ENCODE assay signal across 22 cellular contexts in genomic region chr5:158283341-158283740, GRCh38.
"Had no signal": no experiment of that assay in that cellular context is flagged by ENCODE, and none has a peak within 500 bp of the region (broad histone marks: within the 10 kb centered on the region; RNA-seq: fewer than 3 reads in every experiment).

No MANE protein-coding gene starts in this region.

- H2AFZ ChIP-seq: neural progenitor cell had no signal

- H3K27ac Mint-ChIP-seq: effector memory CD8-positive, alpha-beta T cell; immature natural killer cell; memory B cell; natural killer cell treated with Interleukin-12 subunit alpha and Interleukin-12 subunit beta and Interleukin-15 and Interleukin-18, amount 100 ng/mL, for 72 hours; neural progenitor cell; stimulated activated memory B cell treated with anti-CD40 and anti-IgM and Interleukin-4, amounts not matched to agents 10 μg/mL and 1 μg/mL and 100 μg/mL, for 72 hours; type B pancreatic cell had no signal

- H3K4me3 Mint-ChIP-seq: effector memory CD8-positive, alpha-beta T cell; immature natural killer cell; memory B cell; natural killer cell treated with Interleukin-12 subunit alpha and Interleukin-12 subunit beta and Interleukin-15 and Interleukin-18, amount 100 ng/mL, for 72 hours; neural progenitor cell; stimulated activated memory B cell treated with anti-CD40 and anti-IgM and Interleukin-4, amounts not matched to agents 10 μg/mL and 1 μg/mL and 100 μg/mL, for 72 hours; type B pancreatic cell had no signal

- H3K4me3 ChIP-seq: esophagus squamous epithelium, lung, neural progenitor cell, prostate gland, right atrium auricular region, sigmoid colon, testis, tibial artery had no signal

- H3K27me3 ChIP-seq: esophagus squamous epithelium, neural progenitor cell, right atrium auricular region, sigmoid colon, testis, tibial artery had no signal

- DNase-seq: cortex of kidney; effector memory CD8-positive, alpha-beta T cell; erythroblast; esophagus squamous epithelium; hypothalamus; immature natural killer cell; islet precursor cell; sigmoid colon; stimulated activated CD4-positive, alpha-beta T cell treated with anti-CD3 and anti-CD28 coated beads, Interleukin-2, amount 100 ng/mL, for 24 hours; stimulated activated CD4-positive, alpha-beta T cell treated with anti-CD3 and anti-CD28 coated beads, Interleukin-4, amount 100 ng/mL, for 24 hours; stimulated activated naive CD8-positive, alpha-beta T cell treated with anti-CD3 and anti-CD28 coated beads, Interleukin-15, Interleukin-2, amounts not matched to agents 100 U/mL and 50 U/mL, for 24 hours; testis; tibial artery had no signal

- H3K27ac ChIP-seq: esophagus squamous epithelium, neural progenitor cell, prostate gland, right atrium auricular region, sigmoid colon, testis, tibial artery had no signal

- H3K9me3 ChIP-seq: esophagus squamous epithelium, prostate gland, right atrium auricular region, sigmoid colon, testis, tibial artery had no signal

- H3K27me3 Mint-ChIP-seq: effector memory CD8-positive, alpha-beta T cell; natural killer cell treated with Interleukin-12 subunit alpha and Interleukin-12 subunit beta and Interleukin-15 and Interleukin-18, amount 100 ng/mL, for 72 hours; stimulated activated memory B cell treated with anti-CD40 and anti-IgM and Interleukin-4, amounts not matched to agents 10 μg/mL and 1 μg/mL and 100 μg/mL, for 72 hours; type B pancreatic cell had no signal

- H3K4me1 ChIP-seq: esophagus squamous epithelium, neural progenitor cell, prostate gland, right atrium auricular region, testis had no signal

- H3K36me3 Mint-ChIP-seq: immature natural killer cell; memory B cell; natural killer cell treated with Interleukin-12 subunit alpha and Interleukin-12 subunit beta and Interleukin-15 and Interleukin-18, amount 100 ng/mL, for 72 hours; neural progenitor cell; stimulated activated memory B cell treated with anti-CD40 and anti-IgM and Interleukin-4, amounts not matched to agents 10 μg/mL and 1 μg/mL and 100 μg/mL, for 72 hours; type B pancreatic cell had no signal

- H3K4me1 Mint-ChIP-seq: immature natural killer cell; memory B cell; stimulated activated memory B cell treated with anti-CD40 and anti-IgM and Interleukin-4, amounts not matched to agents 10 μg/mL and 1 μg/mL and 100 μg/mL, for 72 hours had no signal

- H3K36me3 ChIP-seq: esophagus squamous epithelium, neural progenitor cell, prostate gland, right atrium auricular region, sigmoid colon, tibial artery had no signal

- H3K9me3 Mint-ChIP-seq: effector memory CD8-positive, alpha-beta T cell; stimulated activated memory B cell treated with anti-CD40 and anti-IgM and Interleukin-4, amounts not matched to agents 10 μg/mL and 1 μg/mL and 100 μg/mL, for 72 hours had no signal

- ATAC-seq: effector memory CD8-positive, alpha-beta T cell; left lobe of liver; natural killer cell treated with Interleukin-12 subunit alpha and Interleukin-12 subunit beta and Interleukin-15 and Interleukin-18, amount 100 ng/mL, for 72 hours; stimulated activated memory B cell treated with anti-CD40 and anti-IgM and Interleukin-4, amounts not matched to agents 10 μg/mL and 1 μg/mL and 100 μg/mL, for 72 hours; stimulated activated naive CD8-positive, alpha-beta T cell treated with anti-CD3 and anti-CD28 coated beads, Interleukin-15, Interleukin-2, amounts not matched to agents 100 U/mL and 50 U/mL, for 24 hours had no signal

- H3K4me2 ChIP-seq: neural progenitor cell had no signal
